19 cellular contexts compared by ENCODE assay signal in the genomic region with DNA sequence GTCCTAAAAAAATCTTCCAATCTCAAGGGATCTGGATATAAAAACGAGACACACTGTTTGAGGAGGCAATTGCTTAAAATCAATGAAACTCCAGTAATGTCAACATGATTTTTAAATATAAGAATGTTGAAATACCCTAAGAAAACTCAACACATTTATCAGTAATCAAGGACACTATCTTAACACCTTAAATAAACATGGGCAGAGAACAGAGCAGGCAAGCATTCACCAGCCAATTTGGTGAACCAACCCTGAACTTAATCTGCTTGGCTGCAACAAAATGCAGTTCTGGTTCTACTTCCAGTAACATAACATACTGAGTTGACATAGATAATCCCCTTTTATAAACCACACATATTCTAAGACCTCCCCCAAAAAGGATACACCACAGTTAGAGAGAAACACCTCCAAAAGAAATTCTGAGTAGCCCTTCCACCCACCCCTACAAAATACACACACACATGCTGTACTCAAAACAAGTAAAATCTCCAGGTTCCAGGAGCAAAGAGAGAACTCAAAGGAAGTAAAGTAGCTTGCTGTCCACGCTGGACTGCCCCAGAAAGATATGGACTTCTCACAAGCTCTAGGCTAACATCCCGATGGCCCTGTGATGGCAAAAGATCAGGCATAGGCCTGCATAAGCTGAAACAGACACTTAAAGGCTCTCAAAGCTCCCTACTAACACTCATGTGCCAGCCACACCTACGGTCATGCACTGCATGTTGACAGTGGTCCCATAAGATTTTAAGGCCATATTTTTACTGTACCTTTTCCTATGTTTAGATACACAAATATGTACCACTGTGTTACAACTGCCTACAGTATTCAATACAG. TPM values are rescaled to one million over a fixed set of nuclear protein-coding genes. Genes with fewer than 3 reads are reported as not detected.
DNase-seq lines count a peak whose midpoint lies in the region; ATAC-seq and TF ChIP-seq lines count a peak whose summit lies in the region.
"Had no signal": no experiment of that assay in that cellular context is flagged by ENCODE, and none has a peak within 500 bp of the region (broad histone marks: within the 10 kb centered on the region; RNA-seq: fewer than 3 reads in every experiment).

No MANE protein-coding gene starts in this region.

- H3K27ac ChIP-seq in SJSA1, result peak overlapping the region; percentile 38; the same call in 1 of the 2 replicates
- H3K27ac ChIP-seq in left lung, result peak overlapping the region in 1 of 2 donors; percentile 45
- H3K27ac ChIP-seq: GM23248, sigmoid colon had no signal

- peaks cover 34% of the 10 kb centered on the region for H3K4me1 Mint-ChIP-seq in activated T-cell treated with anti-CD3 and anti-CD28 coated beads, Interleukin-2, amount 50 U/mL, for 72 hours (ENCODE audit: low read depth)
- peaks cover 33% of the 10 kb centered on the region for H3K4me1 Mint-ChIP-seq in activated T-cell treated with anti-CD3 and anti-CD28 coated beads, Interleukin-2, amount 50 U/mL, for 4 hours (ENCODE audit: low read depth)

- peak overlapping the region; percentile 10 for H3K27ac Mint-ChIP-seq in activated T-cell treated with anti-CD3 and anti-CD28 coated beads, Interleukin-2, amount 50 U/mL, for 72 hours

- H3K9me3 Mint-ChIP-seq in activated T-cell treated with anti-CD3 and anti-CD28 coated beads, Interleukin-2, amount 50 U/mL, for 72 hours, result no peaks in the 10 kb centered on the region
- no peaks in the 10 kb centered on the region for H3K9me3 Mint-ChIP-seq in activated T-cell treated with anti-CD3 and anti-CD28 coated beads, Interleukin-2, amount 50 U/mL, for 4 hours
- H3K9me3 Mint-ChIP-seq: central memory CD8-positive, alpha-beta T cell; nephron had no signal

- H3K27me3 Mint-ChIP-seq in activated T-cell treated with anti-CD3 and anti-CD28 coated beads, Interleukin-2, amount 50 U/mL, for 72 hours (ENCODE audit: low read depth), result no peaks in the 10 kb centered on the region
- H3K27me3 Mint-ChIP-seq in activated T-cell treated with anti-CD3 and anti-CD28 coated beads, Interleukin-2, amount 50 U/mL, for 4 hours (ENCODE audit: low read depth), result no peaks in the 10 kb centered on the region
- H3K27me3 Mint-ChIP-seq: central memory CD8-positive, alpha-beta T cell had no signal

- H3K4me2 ChIP-seq in skeletal muscle satellite cell (ENCODE audit: low read length), result peak overlapping the region; percentile 18

- H3K9me3 ChIP-seq in SJSA1 (replicated peaks) (no peaks in the 10 kb centered on the region), left lung (no peaks in the 10 kb centered on the region), skeletal muscle satellite cell (replicated peaks; ENCODE audit: low read length) (no peaks in the 10 kb centered on the region)
- H3K9me3 ChIP-seq: sigmoid colon had no signal

- H3K4me3 ChIP-seq in SJSA1 (no peak overlapping the region), left lung (no peak overlapping the region), skeletal muscle satellite cell (ENCODE audit: low read length) (no peak overlapping the region)
- H3K4me3 ChIP-seq: GM23248, sigmoid colon had no signal

- H3K4me1 ChIP-seq in SJSA1 (replicated peaks), result peaks cover 24% of the 10 kb centered on the region
- peaks cover 0 to 23% of the 10 kb centered on the region in 2 donors for H3K4me1 ChIP-seq in left lung
- H3K4me1 ChIP-seq in skeletal muscle satellite cell (ENCODE audit: control insufficient read depth, insufficient read depth, low read length), result peaks cover 34% of the 10 kb centered on the region

- H3K9ac ChIP-seq in skeletal muscle satellite cell (ENCODE audit: low read depth, low read length), result no peak overlapping the region
- H3K9ac ChIP-seq: GM23248 had no signal

- peaks cover 12 to 43% of the 10 kb centered on the region in 2 donors for H3K36me3 Mint-ChIP-seq in activated T-cell treated with anti-CD3 and anti-CD28 coated beads, Interleukin-2, amount 50 U/mL, for 72 hours (ENCODE audit: insufficient read depth in 2 of 2)
- peaks cover 38% of the 10 kb centered on the region for H3K36me3 Mint-ChIP-seq in activated T-cell treated with anti-CD3 and anti-CD28 coated beads, Interleukin-2, amount 50 U/mL, for 4 hours (ENCODE audit: insufficient read depth)

- intact Hi-C loops in left lung (cut with DNase I), result no loop called here

- no peaks in the 10 kb centered on the region for H3K27me3 ChIP-seq in SJSA1 (replicated peaks)
- H3K27me3 ChIP-seq in left lung, result no peaks in the 10 kb centered on the region
- no peaks in the 10 kb centered on the region for H3K27me3 ChIP-seq in skeletal muscle satellite cell (ENCODE audit: control insufficient read depth, insufficient read depth, low read length)
- H3K27me3 ChIP-seq: sigmoid colon had no signal

- no peak for DNase-seq in activated T-cell treated with anti-CD3 and anti-CD28 coated beads, Interleukin-2, amount 50 U/mL, for 72 hours
- DNase-seq in activated T-cell treated with anti-CD3 and anti-CD28 coated beads, Interleukin-2, amount 50 U/mL, for 4 hours, result no peak
- DNase-seq in SJSA1 (ENCODE audit: low read depth in 1 of 2, low spot score in 2 of 2) (no peak), left lung (no peak), DMS79 treated with DMSO at 0.1 percent for 48 hours (lab: John Stamatoyannopoulos, UW) (no peak), DMS79 (lab: John Stamatoyannopoulos, UW) (no peak)
- DNase-seq: activated CD4-positive, alpha-beta T cell treated with anti-CD3 and anti-CD28 coated beads, Interleukin-2, amount 50 U/mL, for 4 hours; activated gamma-delta T cell; Calu3; head of caudate nucleus; NCI-H2107; SHP77; sigmoid colon; stimulated activated naive CD4-positive, alpha-beta T cell had no signal

- H3K4me3 Mint-ChIP-seq in activated T-cell treated with anti-CD3 and anti-CD28 coated beads, Interleukin-2, amount 50 U/mL, for 72 hours, result no peak overlapping the region
- H3K4me3 Mint-ChIP-seq in activated T-cell treated with anti-CD3 and anti-CD28 coated beads, Interleukin-2, amount 50 U/mL, for 4 hours, result no peak overlapping the region
- H3K4me3 Mint-ChIP-seq: central memory CD8-positive, alpha-beta T cell; nephron had no signal

- ATAC-seq in activated T-cell treated with anti-CD3 and anti-CD28 coated beads, Interleukin-2, amount 50 U/mL, for 72 hours (replicated peaks in 1 of 2), result no peak
- no peak for ATAC-seq in activated T-cell treated with anti-CD3 and anti-CD28 coated beads, Interleukin-2, amount 50 U/mL, for 4 hours
- ATAC-seq in left lung (peak; percentile 75), HG02981 (IDR thresholded peaks at IDR 0.05; ENCODE audit: unreplicated experiment) (no peak)

- peaks cover 41% of the 10 kb centered on the region for H3K36me3 ChIP-seq in SJSA1
- H3K36me3 ChIP-seq in left lung, result peaks cover 0 to 57% of the 10 kb centered on the region in 2 donors
- peaks cover 24% of the 10 kb centered on the region for H3K36me3 ChIP-seq in skeletal muscle satellite cell (ENCODE audit: insufficient read depth, low read length)

- no peak for TF ChIP-seq CTCF in left lung (IDR thresholded peaks at IDR 0.05)

RNA-seq across cellular contexts. Expression of a gene that starts 30.5 kb away (rescaled TPM):
- 10 to 100 TPM; 54.6 to 58.1 TPM for total RNA-seq in activated T-cell treated with anti-CD3 and anti-CD28 coated beads, Interleukin-2, amount 50 U/mL, for 72 hours
- 10 to 100 TPM; 60.9 to 89.1 (median 79.1) TPM for total RNA-seq in activated T-cell treated with anti-CD3 and anti-CD28 coated beads, Interleukin-2, amount 50 U/mL, for 4 hours
- 32.9 and 40.4 TPM in 2 replicates for total RNA-seq in SJSA1 (2014; rRNA removed; shearing (Covaris generic))
- 10 to 100 TPM; 54.2 to 58.2 TPM for total RNA-seq in left lung
- 19.4 and 21.0 TPM in 2 replicates for total RNA-seq in skeletal muscle satellite cell (2012; rRNA removed)
